8 cellular contexts compared by ENCODE assay signal in genomic region chr10:43689618-43689954, GRCh38. TPM values are rescaled to one million over a fixed set of nuclear protein-coding genes. Genes with fewer than 3 reads are reported as not detected.
DNase-seq lines count a peak whose midpoint lies in the region; ATAC-seq and TF ChIP-seq lines count a peak whose summit lies in the region.

No MANE protein-coding gene starts in this region.

- H3K27ac ChIP-seq in Peyer's patch (peak overlapping the region; percentile 60 to 76 (median 72)), caudate nucleus (ENCODE audit: low read depth, low read length) (peak overlapping the region; percentile 20)

- peak overlapping the region; percentile 59 for H3K4me3 ChIP-seq in H7 (ENCODE audit: insufficient read depth, low read depth, low read length)
- H3K4me3 ChIP-seq in Peyer's patch: peak overlapping the region; percentile 37 to 64 (median 53)

- H3K9me3 ChIP-seq in Peyer's patch: no peaks in the 10 kb centered on the region

- ATAC-seq in left colon (peak; percentile 86), HG03565 (IDR thresholded peaks at IDR 0.05; ENCODE audit: unreplicated experiment) (no peak)

- peaks cover 0 to 15% (median 0%) of the 10 kb centered on the region in 4 donors for H3K4me1 ChIP-seq in Peyer's patch

- H3K36me3 ChIP-seq in H7 (replicated peaks; ENCODE audit: control insufficient read depth, insufficient read depth, low read length) (no peaks in the 10 kb centered on the region), Peyer's patch (no peaks in the 10 kb centered on the region)

- TF ChIP-seq POLR2A in Peyer's patch (IDR thresholded peaks at IDR 0.05): no peak

- intact Hi-C loops in left colon (cut with DNase I, micrococcal nuclease): loop anchor here (5.0 to 10.0 kb wide), 2 partner anchors 623 to 695 kb away; partner anchors contain the start of gene CXCL12 (in 1 of the 2)

- H3K27me3 ChIP-seq in H7 (ENCODE audit: control insufficient read depth, insufficient read depth, low read length) (peaks cover 21% of the 10 kb centered on the region), Peyer's patch (no peaks in the 10 kb centered on the region)

- no peak for TF ChIP-seq CTCF in Peyer's patch (IDR thresholded peaks at IDR 0.05)

- DNase-seq in GM03348 (ENCODE audit: low spot score) (peak; percentile 59), H7 (peak; percentile 87), Peyer's patch (peak in 2 of 3 donors; percentile 69 to 70), caudate nucleus (lab: John Stamatoyannopoulos, UW) (peak in 10 of 61 donors; percentile 11 to 65 (median 35)), left colon (peak; percentile 50 to 71), NCI-H2081 (lab: John Stamatoyannopoulos, UW) (no peak)
- DNase-seq in stimulated activated CD8-positive, alpha-beta memory T cell treated with anti-CD3 and anti-CD28 coated beads, Interleukin-15, amount 100 ng/mL, for 24 hours (ENCODE audit: low read depth): peak; percentile 19

RNA-seq across cellular contexts. Expression of gene ZNF32, which starts 40.9 kb away (rescaled TPM):
- total RNA-seq in H7 (2014; rRNA removed; shearing (Covaris generic)): 24.8 and 27.5 TPM in 2 replicates
- total RNA-seq in Peyer's patch (10 to 100 TPM; 19.3 to 51.2 (median 23.1) TPM), left colon (10 to 100 TPM; 10.7 to 18.1 TPM)

Comparison
In these comparisons a context has a peak if more than half of its experiments do, and no peak if none do; other contexts are left out.
1. DNase-seq: peak in GM03348 (single experiment), H7 (single experiment), Peyer's patch (2 of 3), left colon (2 of 2) and stimulated activated CD8-positive, alpha-beta memory T cell treated with anti-CD3 and anti-CD28 coated beads, Interleukin-15, amount 100 ng/mL, for 24 hours (single experiment); none in NCI-H2081 (0 of 2).